Comparison of ENCODE assay signal across 1 cellular context in genomic region chr3:59957150-59957549, GRCh38.
TF ChIP-seq lines count a peak whose summit lies in the region.

No MANE protein-coding gene starts in this region.

TF ChIP-seq in GM12878, 131 proteins besides CTCF, POLR2A, EP300 and RAD21:
- peak; percentile 23 for TF ChIP-seq MEF2B (IDR thresholded peaks at IDR 0.05; ENCODE audit: partially characterized antibody, poor library complexity, severe bottlenecking)
- TF ChIP-seq POLR2AphosphoS5 (IDR thresholded peaks at IDR 0.05; ENCODE audit: low read length) = no peak
